1 cellular context compared by ENCODE assay signal in the genomic region with DNA sequence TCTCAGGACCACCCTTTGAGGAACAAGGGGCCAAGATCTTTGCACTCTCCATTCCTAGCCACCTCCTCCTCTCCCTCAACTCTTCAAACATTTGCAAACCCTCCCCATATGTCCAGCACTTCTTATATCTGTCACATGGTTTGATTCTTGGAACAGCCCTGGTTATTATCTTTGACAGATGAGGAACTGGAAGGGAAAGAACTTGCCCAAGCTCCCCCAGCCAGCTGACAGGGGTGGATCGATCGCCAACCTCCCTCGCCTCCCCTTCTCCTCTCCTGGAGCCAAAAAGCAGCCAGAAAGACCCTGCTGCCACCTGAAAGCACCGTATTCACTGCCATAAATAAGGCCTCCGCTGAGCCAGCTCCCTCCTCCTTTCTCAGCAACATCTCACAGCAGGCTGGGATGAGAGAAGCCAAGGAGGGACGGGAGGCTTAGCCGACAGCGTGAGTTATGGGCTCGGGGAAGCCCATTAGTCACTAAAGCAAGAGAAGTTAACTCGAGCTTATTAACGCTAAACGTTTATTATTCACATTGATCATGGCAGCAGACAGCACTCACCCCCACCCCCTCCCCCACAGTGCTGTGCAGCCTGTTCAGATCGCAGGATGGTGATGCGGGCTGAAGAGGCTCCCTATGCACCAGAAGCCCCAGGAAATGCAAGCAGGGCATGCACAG.
TF ChIP-seq lines count a peak whose summit lies in the region.

No MANE protein-coding gene starts in this region.

TF ChIP-seq in SK-N-SH treated with all-trans-retinoic acid at 6 μM for 48 hours, 23 proteins besides CTCF, POLR2A, EP300 and RAD21 (continued from another document):
- TF ChIP-seq, protein P1, sequence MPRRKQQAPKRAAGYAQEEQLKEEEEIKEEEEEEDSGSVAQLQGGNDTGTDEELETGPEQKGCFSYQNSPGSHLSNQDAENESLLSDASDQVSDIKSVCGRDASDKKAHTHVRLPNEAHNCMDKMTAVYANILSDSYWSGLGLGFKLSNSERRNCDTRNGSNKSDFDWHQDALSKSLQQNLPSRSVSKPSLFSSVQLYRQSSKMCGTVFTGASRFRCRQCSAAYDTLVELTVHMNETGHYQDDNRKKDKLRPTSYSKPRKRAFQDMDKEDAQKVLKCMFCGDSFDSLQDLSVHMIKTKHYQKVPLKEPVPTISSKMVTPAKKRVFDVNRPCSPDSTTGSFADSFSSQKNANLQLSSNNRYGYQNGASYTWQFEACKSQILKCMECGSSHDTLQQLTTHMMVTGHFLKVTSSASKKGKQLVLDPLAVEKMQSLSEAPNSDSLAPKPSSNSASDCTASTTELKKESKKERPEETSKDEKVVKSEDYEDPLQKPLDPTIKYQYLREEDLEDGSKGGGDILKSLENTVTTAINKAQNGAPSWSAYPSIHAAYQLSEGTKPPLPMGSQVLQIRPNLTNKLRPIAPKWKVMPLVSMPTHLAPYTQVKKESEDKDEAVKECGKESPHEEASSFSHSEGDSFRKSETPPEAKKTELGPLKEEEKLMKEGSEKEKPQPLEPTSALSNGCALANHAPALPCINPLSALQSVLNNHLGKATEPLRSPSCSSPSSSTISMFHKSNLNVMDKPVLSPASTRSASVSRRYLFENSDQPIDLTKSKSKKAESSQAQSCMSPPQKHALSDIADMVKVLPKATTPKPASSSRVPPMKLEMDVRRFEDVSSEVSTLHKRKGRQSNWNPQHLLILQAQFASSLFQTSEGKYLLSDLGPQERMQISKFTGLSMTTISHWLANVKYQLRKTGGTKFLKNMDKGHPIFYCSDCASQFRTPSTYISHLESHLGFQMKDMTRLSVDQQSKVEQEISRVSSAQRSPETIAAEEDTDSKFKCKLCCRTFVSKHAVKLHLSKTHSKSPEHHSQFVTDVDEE (CRISPR knock-in tag; IDR thresholded peaks at IDR 0.05): no peak
- TF ChIP-seq ZFP3 (CRISPR knock-in tag; IDR thresholded peaks at IDR 0.05) (no peak), CSDC2 (CRISPR knock-in tag; IDR thresholded peaks at IDR 0.05) (no peak), ESRRG (CRISPR knock-in tag; IDR thresholded peaks at IDR 0.05) (no peak), GLIS3 (CRISPR knock-in tag; IDR thresholded peaks at IDR 0.05) (no peak)
- TF ChIP-seq, protein P2, sequence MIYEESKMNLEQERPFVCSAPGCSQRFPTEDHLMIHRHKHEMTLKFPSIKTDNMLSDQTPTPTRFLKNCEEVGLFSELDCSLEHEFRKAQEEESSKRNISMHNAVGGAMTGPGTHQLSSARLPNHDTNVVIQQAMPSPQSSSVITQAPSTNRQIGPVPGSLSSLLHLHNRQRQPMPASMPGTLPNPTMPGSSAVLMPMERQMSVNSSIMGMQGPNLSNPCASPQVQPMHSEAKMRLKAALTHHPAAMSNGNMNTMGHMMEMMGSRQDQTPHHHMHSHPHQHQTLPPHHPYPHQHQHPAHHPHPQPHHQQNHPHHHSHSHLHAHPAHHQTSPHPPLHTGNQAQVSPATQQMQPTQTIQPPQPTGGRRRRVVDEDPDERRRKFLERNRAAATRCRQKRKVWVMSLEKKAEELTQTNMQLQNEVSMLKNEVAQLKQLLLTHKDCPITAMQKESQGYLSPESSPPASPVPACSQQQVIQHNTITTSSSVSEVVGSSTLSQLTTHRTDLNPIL (CRISPR knock-in tag; IDR thresholded peaks at IDR 0.05; ENCODE audit: low read depth): no peak
- TF ChIP-seq, protein P3, sequence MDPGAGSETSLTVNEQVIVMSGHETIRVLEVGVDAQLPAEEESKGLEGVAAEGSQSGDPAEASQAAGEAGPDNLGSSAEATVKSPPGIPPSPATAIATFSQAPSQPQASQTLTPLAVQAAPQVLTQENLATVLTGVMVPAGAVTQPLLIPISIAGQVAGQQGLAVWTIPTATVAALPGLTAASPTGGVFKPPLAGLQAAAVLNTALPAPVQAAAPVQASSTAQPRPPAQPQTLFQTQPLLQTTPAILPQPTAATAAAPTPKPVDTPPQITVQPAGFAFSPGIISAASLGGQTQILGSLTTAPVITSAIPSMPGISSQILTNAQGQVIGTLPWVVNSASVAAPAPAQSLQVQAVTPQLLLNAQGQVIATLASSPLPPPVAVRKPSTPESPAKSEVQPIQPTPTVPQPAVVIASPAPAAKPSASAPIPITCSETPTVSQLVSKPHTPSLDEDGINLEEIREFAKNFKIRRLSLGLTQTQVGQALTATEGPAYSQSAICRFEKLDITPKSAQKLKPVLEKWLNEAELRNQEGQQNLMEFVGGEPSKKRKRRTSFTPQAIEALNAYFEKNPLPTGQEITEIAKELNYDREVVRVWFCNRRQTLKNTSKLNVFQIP (CRISPR knock-in tag; IDR thresholded peaks at IDR 0.05; ENCODE audit: borderline replicate concordance, low read depth): no peak
